ENCODE assay signal across 29 cellular contexts in the genomic region with DNA sequence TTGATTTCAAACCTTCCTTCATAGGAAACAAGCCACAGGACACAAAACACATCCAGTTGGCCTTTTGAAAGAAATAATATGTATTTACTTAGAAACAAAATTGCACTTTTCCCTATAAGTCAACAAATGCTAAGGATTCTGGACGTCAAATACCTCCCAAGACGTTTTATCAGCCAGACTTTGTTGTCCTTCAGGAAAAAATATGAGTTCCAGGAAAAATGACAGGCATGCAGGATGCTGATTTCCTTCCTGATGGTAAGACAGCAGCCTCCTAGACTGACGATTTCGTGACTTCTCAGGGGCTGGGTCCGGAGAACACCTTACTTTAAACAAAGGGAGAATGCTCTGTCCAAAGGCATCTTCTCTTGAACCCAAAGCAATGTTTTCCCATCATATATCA.
"Had no signal": no experiment of that assay in that cellular context is flagged by ENCODE, and none has a peak within 500 bp of the region (broad histone marks: within the 10 kb centered on the region; RNA-seq: fewer than 3 reads in every experiment).

No MANE protein-coding gene starts in this region.

- H3K27me3 ChIP-seq: left lung, neural progenitor cell, ovary, right atrium auricular region, right lobe of liver, tibial nerve, upper lobe of left lung, vagina had no signal

- H3K27me3 Mint-ChIP-seq: progenitor cell of endocrine pancreas; stimulated activated naive CD8-positive, alpha-beta T cell treated with anti-CD3 and anti-CD28 coated beads, Interleukin-15, amount 100 ng/mL, for 72 hours had no signal

- H3K27ac Mint-ChIP-seq: immature natural killer cell; mesothelial cell of epicardium; naive B cell; natural killer cell; nephron progenitor cell; neural progenitor cell; progenitor cell of endocrine pancreas; stimulated activated memory B cell treated with anti-CD40 and anti-IgM and Interleukin-4, amounts not matched to agents 10 μg/mL and 1 μg/mL and 100 μg/mL, for 72 hours; stimulated activated naive CD8-positive, alpha-beta T cell treated with anti-CD3 and anti-CD28 coated beads, Interleukin-15, amount 100 ng/mL, for 72 hours had no signal

- H3K4me3 Mint-ChIP-seq: immature natural killer cell; mesothelial cell of epicardium; natural killer cell; nephron progenitor cell; neural progenitor cell; stimulated activated memory B cell treated with anti-CD40 and anti-IgM and Interleukin-4, amounts not matched to agents 10 μg/mL and 1 μg/mL and 100 μg/mL, for 72 hours; stimulated activated naive CD8-positive, alpha-beta T cell treated with anti-CD3 and anti-CD28 coated beads, Interleukin-15, amount 100 ng/mL, for 72 hours had no signal

- H2AFZ ChIP-seq: neural progenitor cell had no signal

- H3K36me3 Mint-ChIP-seq: mesothelial cell of epicardium; naive B cell; natural killer cell; neural progenitor cell; stimulated activated memory B cell treated with anti-CD40 and anti-IgM and Interleukin-4, amounts not matched to agents 10 μg/mL and 1 μg/mL and 100 μg/mL, for 72 hours had no signal

- H3K4me2 ChIP-seq: neural progenitor cell, smooth muscle cell had no signal

- H3K36me3 ChIP-seq: left lung, lower lobe of right lung, neural progenitor cell, ovary, right atrium auricular region, right lobe of liver, tibial nerve, upper lobe of left lung, vagina had no signal

- H3K9ac ChIP-seq: neural progenitor cell had no signal

- H3K4me1 Mint-ChIP-seq: mesothelial cell of epicardium had no signal

- DNase-seq: hypothalamus; immature natural killer cell; kidney; left colon; left lung; lower lobe of right lung; mammary epithelial cell; mesendoderm; naive B cell; natural killer cell; nephron progenitor cell; ovary; right lobe of liver; stimulated activated CD4-positive, alpha-beta T cell treated with anti-CD3 and anti-CD28 coated beads, Interleukin-1b, Interleukin-23, amount 100 ng/mL, for 48 hours; stimulated activated CD4-positive, alpha-beta T cell treated with anti-CD3 and anti-CD28 coated beads, Interleukin-2, amount 100 ng/mL, for 48 hours; stimulated activated CD4-positive, alpha-beta T cell treated with anti-CD3 and anti-CD28 coated beads, Interleukin-4, amount 100 ng/mL, for 4 hours; stimulated activated CD8-positive, alpha-beta memory T cell treated with anti-CD3 and anti-CD28 coated beads, Interleukin-4, amount 100 ng/mL, for 48 hours; stimulated activated naive CD4-positive, alpha-beta T cell treated with Interleukin-2 at 50 U/mL for 16 hours; stimulated activated naive CD8-positive, alpha-beta T cell treated with anti-CD3 and anti-CD28 coated beads, Interleukin-15, amount 100 ng/mL, for 72 hours; substantia nigra; upper lobe of left lung had no signal

- H3K9me3 ChIP-seq: left lung, lower lobe of right lung, ovary, right atrium auricular region, right lobe of liver, tibial nerve, upper lobe of left lung, vagina had no signal

- H3K27ac ChIP-seq: left lung, lower lobe of right lung, neural progenitor cell, ovary, right atrium auricular region, right lobe of liver, tibial nerve, upper lobe of left lung, vagina had no signal

- H3K4me3 ChIP-seq: left lung, lower lobe of right lung, neural progenitor cell, ovary, right atrium auricular region, right lobe of liver, smooth muscle cell, tibial nerve, upper lobe of left lung, vagina had no signal

- ATAC-seq: left colon; left lung; lower lobe of right lung; natural killer cell; stimulated activated memory B cell treated with anti-CD40 and anti-IgM and Interleukin-4, amounts not matched to agents 10 μg/mL and 1 μg/mL and 100 μg/mL, for 72 hours; stimulated activated naive CD8-positive, alpha-beta T cell treated with anti-CD3 and anti-CD28 coated beads, Interleukin-15, amount 100 ng/mL, for 72 hours had no signal

- H3K4me1 ChIP-seq: lower lobe of right lung, neural progenitor cell, right lobe of liver, vagina had no signal

- H3K9me3 Mint-ChIP-seq: immature natural killer cell; mesothelial cell of epicardium; naive B cell; natural killer cell; neural progenitor cell; stimulated activated memory B cell treated with anti-CD40 and anti-IgM and Interleukin-4, amounts not matched to agents 10 μg/mL and 1 μg/mL and 100 μg/mL, for 72 hours; stimulated activated naive CD8-positive, alpha-beta T cell treated with anti-CD3 and anti-CD28 coated beads, Interleukin-15, amount 100 ng/mL, for 72 hours had no signal
